Comparison of ENCODE assay signal across 24 cellular contexts in the genomic region with DNA sequence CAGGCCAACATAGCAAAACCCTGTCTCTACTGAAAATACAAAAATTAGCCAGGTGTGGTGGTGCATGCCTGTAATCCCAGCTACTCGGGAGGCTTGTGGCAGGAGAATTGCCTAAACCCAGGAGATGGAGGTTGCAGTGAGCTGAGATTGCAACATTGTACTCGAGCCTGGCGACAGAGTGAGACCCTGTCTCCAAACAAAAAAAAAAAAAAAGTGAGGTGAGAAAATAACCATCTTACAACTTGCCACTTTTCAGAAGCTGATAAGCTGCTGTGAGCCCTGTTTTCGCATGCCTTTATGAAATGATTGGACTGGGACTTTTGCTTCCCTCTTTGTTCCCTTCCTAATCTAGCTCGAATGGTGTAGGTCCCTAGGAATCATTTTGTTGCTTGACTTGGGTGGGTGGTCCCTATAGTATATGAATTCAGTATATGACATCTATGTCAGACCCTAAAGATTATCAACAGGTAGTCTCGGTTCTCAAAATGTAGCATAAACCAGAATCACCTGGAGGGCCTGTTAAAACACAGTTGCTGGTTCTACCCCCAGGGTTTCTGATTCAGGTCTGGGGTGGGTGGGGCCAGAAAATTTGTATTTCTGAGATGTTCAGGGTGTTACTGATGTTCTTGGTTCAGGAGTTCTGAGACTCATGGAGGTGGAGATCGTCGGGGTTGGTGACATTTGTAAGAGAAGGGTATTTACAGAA.
DNase-seq lines count a peak whose midpoint lies in the region; ATAC-seq, FAIRE-seq and TF ChIP-seq lines count a peak whose summit lies in the region.
"Had no signal": no experiment of that assay in that cellular context is flagged by ENCODE, and none has a peak within 500 bp of the region (broad histone marks: within the 10 kb centered on the region; RNA-seq: fewer than 3 reads in every experiment).

No MANE protein-coding gene starts in this region.

- H3K79me2 ChIP-seq in GM12878 (ENCODE audit: control insufficient read depth, insufficient read depth, low read length) = peaks cover 67% of the 10 kb centered on the region

- no TSS peak for BruUV-seq in GM12878 (replicated peaks; lab: Mats Ljungman, UMichigan)

- DNase-seq in HFFc6 = no peak
- DNase-seq in GM12878 (ENCODE audit: low read depth, low spot score) = no peak
- no peak for DNase-seq in natural killer cell
- DNase-seq in stimulated activated naive B cell treated with anti-CD40 and anti-IgM and Interleukin-4, amounts not matched to agents 10 μg/mL and 1 μg/mL and 100 μg/mL, for 72 hours = no peak
- no peak for DNase-seq in NCI-H82 (lab: John Stamatoyannopoulos, UW)
- DNase-seq in iPS-NIHi11 (ENCODE audit: low spot score) = no peak
- DNase-seq: activated CD4-positive, CD25-positive, alpha-beta regulatory T cell; activated naive CD4-positive, alpha-beta T cell treated with anti-CD3 and anti-CD28 coated beads, Interleukin-2, amount 10 ng/mL, durations not matched to agents 7 days and 5 days; amygdala; CD4-positive, alpha-beta T cell; dermis blood vessel endothelial cell; islet precursor cell; naive B cell; NCI-H2171; NCI-H510A; NK-92 treated with Interleukin-12 subunit alpha and Interleukin-12 subunit beta, amount 100 ng/mL, for 24 hours; pancreas; stimulated activated CD4-positive, alpha-beta T cell treated with anti-CD3 and anti-CD28 coated beads, Interleukin-2, amount 100 ng/mL, for 48 hours; uterus had no signal

- in situ Hi-C loops in GM12878 (cut with MboI) = no loop called here

- intact Hi-C loops in GM12878 (cut with micrococcal nuclease; ENCODE audit: unreplicated experiment) (no loop called here), natural killer cell (cut with micrococcal nuclease) (loop anchor here (2.0 to 5.0 kb wide), 2 partner anchors 14 to 40 kb away; no protein-coding TSS in a partner anchor)

- peaks cover 2% of the 10 kb centered on the region; the same call in 1 of the 3 replicates for H3K9me3 ChIP-seq in GM12878 (replicated peaks; ENCODE audit: control insufficient read depth, insufficient read depth, low read length)
- H3K9me3 ChIP-seq: pancreas, right atrium auricular region, uterus had no signal

- H3K36me3 Mint-ChIP-seq in HFFc6 (ENCODE audit: low read depth) (peaks cover 52% of the 10 kb centered on the region), natural killer cell (no peaks in the 10 kb centered on the region)
- peaks cover 1 to 11% of the 10 kb centered on the region in 2 donors for H3K36me3 Mint-ChIP-seq in stimulated activated naive B cell treated with anti-CD40 and anti-IgM and Interleukin-4, amounts not matched to agents 10 μg/mL and 1 μg/mL and 100 μg/mL, for 72 hours
- H3K36me3 Mint-ChIP-seq: activated naive CD4-positive, alpha-beta T cell treated with anti-CD3 and anti-CD28 coated beads, Interleukin-2, amount 10 ng/mL, durations not matched to agents 7 days and 5 days had no signal

- H3K9ac ChIP-seq in GM12878 (ENCODE audit: control insufficient read depth, insufficient read depth, low read length) = no peak overlapping the region

- H3K4me3 ChIP-seq in GM12878 = no peak overlapping the region
- H3K4me3 ChIP-seq: pancreas, right atrium auricular region, uterus had no signal

- H3K27me3 Mint-ChIP-seq in HFFc6 (ENCODE audit: insufficient read depth) (no peaks in the 10 kb centered on the region; the same call in none of the 2 replicates), natural killer cell (ENCODE audit: low read depth in 2 of 2) (no peaks in the 10 kb centered on the region)
- H3K27me3 Mint-ChIP-seq in stimulated activated naive B cell treated with anti-CD40 and anti-IgM and Interleukin-4, amounts not matched to agents 10 μg/mL and 1 μg/mL and 100 μg/mL, for 72 hours = peaks cover 0 to 9% of the 10 kb centered on the region in 2 donors
- H3K27me3 Mint-ChIP-seq: activated naive CD4-positive, alpha-beta T cell treated with anti-CD3 and anti-CD28 coated beads, Interleukin-2, amount 10 ng/mL, durations not matched to agents 7 days and 5 days; CD4-positive, alpha-beta T cell had no signal

- H3K9me3 Mint-ChIP-seq in HFFc6 (peaks cover 31% of the 10 kb centered on the region), natural killer cell (no peaks in the 10 kb centered on the region)
- H3K9me3 Mint-ChIP-seq in stimulated activated naive B cell treated with anti-CD40 and anti-IgM and Interleukin-4, amounts not matched to agents 10 μg/mL and 1 μg/mL and 100 μg/mL, for 72 hours = peaks cover 0 to 3% of the 10 kb centered on the region in 2 donors
- H3K9me3 Mint-ChIP-seq: activated naive CD4-positive, alpha-beta T cell treated with anti-CD3 and anti-CD28 coated beads, Interleukin-2, amount 10 ng/mL, durations not matched to agents 7 days and 5 days; CD4-positive, alpha-beta T cell; naive B cell had no signal

- H3K4me3 Mint-ChIP-seq in HFFc6 = no peak overlapping the region
- peak overlapping the region; percentile 88 for H3K4me3 Mint-ChIP-seq in natural killer cell
- H3K4me3 Mint-ChIP-seq in stimulated activated naive B cell treated with anti-CD40 and anti-IgM and Interleukin-4, amounts not matched to agents 10 μg/mL and 1 μg/mL and 100 μg/mL, for 72 hours = no peak overlapping the region
- H3K4me3 Mint-ChIP-seq: activated naive CD4-positive, alpha-beta T cell treated with anti-CD3 and anti-CD28 coated beads, Interleukin-2, amount 10 ng/mL, durations not matched to agents 7 days and 5 days; CD4-positive, alpha-beta T cell; mesothelial cell of epicardium; naive B cell had no signal

- H3K4me2 ChIP-seq in GM12878 (ENCODE audit: control insufficient read depth, insufficient read depth) = no peak overlapping the region

- no peak for TF ChIP-seq EP300 in GM12878 (IDR thresholded peaks at IDR 0.05; ENCODE audit: borderline replicate concordance in 1 of 2, control insufficient read depth in 1 of 2, low read depth in 2 of 2, low read length in 2 of 2)

- H3K4me1 Mint-ChIP-seq in HFFc6 (ENCODE audit: low read depth) = peaks cover 75% of the 10 kb centered on the region
- peaks cover 74 to 76% of the 10 kb centered on the region in 2 donors for H3K4me1 Mint-ChIP-seq in natural killer cell
- H3K4me1 Mint-ChIP-seq in stimulated activated naive B cell treated with anti-CD40 and anti-IgM and Interleukin-4, amounts not matched to agents 10 μg/mL and 1 μg/mL and 100 μg/mL, for 72 hours = peaks cover 36 to 69% of the 10 kb centered on the region in 2 donors

- H3K36me3 ChIP-seq in GM12878 (ENCODE audit: control insufficient read depth in 2 of 2, insufficient read depth in 2 of 2, low read length in 1 of 2) = peaks cover 4 to 10% of the 10 kb centered on the region in 2 experiments; a peak in 1 of 4 replicates
- H3K36me3 ChIP-seq: pancreas, right atrium auricular region, uterus had no signal

- ATAC-seq in GM12878 (no peak), natural killer cell (peak; percentile 48 to 68 (median 59)), GM21381 (IDR thresholded peaks at IDR 0.05; ENCODE audit: unreplicated experiment) (no peak)
- ATAC-seq in stimulated activated naive B cell treated with anti-CD40 and anti-IgM and Interleukin-4, amounts not matched to agents 10 μg/mL and 1 μg/mL and 100 μg/mL, for 72 hours (replicated peaks) = no peak
- ATAC-seq: pancreas had no signal

- TF ChIP-seq RAD21 in GM12878 (IDR thresholded peaks at IDR 0.05; ENCODE audit: insufficient read depth, low read depth, low read length) = no peak

- no peak overlapping the region for H2AFZ ChIP-seq in GM12878 (ENCODE audit: control insufficient read depth, low read depth, low read length)

- WGBS in GM12878 (ENCODE audit: insufficient coverage, insufficient replicate concordance, low lambda C conversion rate, missing lambda C conversion rate) = 98% methylated on average over 8 of the region's 8 CpGs

- POLR2A ChIA-PET in GM12878 (lab: Charles Lee) = interaction anchor here (1.2 to 2.2 kb wide), 4 partner anchors 10 to 76 kb away, joined by 4 to 13 read pairs (median 5); no protein-coding TSS in a partner anchor

- TF ChIP-seq CTCF in HFFc6 (IDR thresholded peaks at IDR 0.05) (no peak), GM12878 (IDR thresholded peaks at IDR 0.05 in 2 of 3, conservative IDR thresholded peaks at IDR 0.05 in 1 of 3; ENCODE audit: control insufficient read depth in 2 of 3, extremely low read depth in 1 of 3, insufficient read depth in 1 of 3, low read depth in 3 of 3, low read length in 3 of 3) (no peak), natural killer cell (IDR thresholded peaks at IDR 0.05) (no peak)

- peak overlapping the region; percentile 48 for H3K27ac ChIP-seq in GM12878 (ENCODE audit: control insufficient read depth, insufficient read depth)
- H3K27ac ChIP-seq: HL-60, right atrium auricular region, uterus had no signal

- H3K4me1 ChIP-seq in GM12878 (ENCODE audit: control insufficient read depth, insufficient read depth, low read length) = peaks cover 48% of the 10 kb centered on the region

- CTCF ChIA-PET in GM12878 (lab: Yijun Ruan, JAX) = interaction anchor here (0.8 to 2.6 kb wide), 6 partner anchors 12 to 195 kb away, joined by 3 to 9 read pairs (median 4); no protein-coding TSS in a partner anchor

- no peak for FAIRE-seq in GM12878 (lab: Jason Lieb, UNC)
- FAIRE-seq: endometrium, pancreas had no signal

- peak overlapping the region; percentile 62 for H3K27ac Mint-ChIP-seq in HFFc6
- peak overlapping the region; percentile 88 to 95 for H3K27ac Mint-ChIP-seq in natural killer cell
- H3K27ac Mint-ChIP-seq in stimulated activated naive B cell treated with anti-CD40 and anti-IgM and Interleukin-4, amounts not matched to agents 10 μg/mL and 1 μg/mL and 100 μg/mL, for 72 hours = peak overlapping the region; percentile 26
- H3K27ac Mint-ChIP-seq: activated naive CD4-positive, alpha-beta T cell treated with anti-CD3 and anti-CD28 coated beads, Interleukin-2, amount 10 ng/mL, durations not matched to agents 7 days and 5 days; CD4-positive, alpha-beta T cell; mesothelial cell of epicardium had no signal

- no peaks in the 10 kb centered on the region for H3K27me3 ChIP-seq in GM12878 (replicated peaks in 1 of 2; ENCODE audit: control insufficient read depth in 2 of 2, insufficient read depth in 2 of 2, low read length in 1 of 2)
- H3K27me3 ChIP-seq: pancreas, right atrium auricular region, uterus had no signal

- no peaks in the 10 kb centered on the region for H4K20me1 ChIP-seq in GM12878 (ENCODE audit: control insufficient read depth, insufficient read depth)

- SMC1A ChIA-PET in GM12878 (lab: Charles Lee; ENCODE audit: uncharacterized antibody, unreplicated experiment) = interaction anchor here (0.6 to 23.1 kb wide), 17 partner anchors 8 to 501 kb away, joined by 3 to 441 read pairs (median 4); no protein-coding TSS in a partner anchor

- no peak for TF ChIP-seq POLR2A in GM12878 (IDR thresholded peaks at IDR 0.05; ENCODE audit: low read depth, low read length)

- RAD21 ChIA-PET in GM12878 (lab: Charles Lee; ENCODE audit: unreplicated experiment) = interaction anchor here (0.7 to 6.8 kb wide), 13 partner anchors 8 to 185 kb away, joined by 3 to 71 read pairs (median 6); no protein-coding TSS in a partner anchor

TF ChIP-seq in GM12878, 131 proteins besides CTCF, POLR2A, EP300 and RAD21 (continues in another document):
- TF ChIP-seq CBX5 (IDR thresholded peaks at IDR 0.05; ENCODE audit: low read depth) = no peak
- TF ChIP-seq MYC (IDR thresholded peaks at IDR 0.05; ENCODE audit: insufficient read depth, insufficient read length, insufficient replicate concordance, low read length, severe bottlenecking) = no peak
- no peak for TF ChIP-seq PML (IDR thresholded peaks at IDR 0.05; ENCODE audit: low read length)

Comparison
In these comparisons a context has a peak if more than half of its experiments do, and no peak if none do; other contexts are left out.
1. H3K27ac Mint-ChIP-seq: peak in every context shown above with its lines; median percentile 92 in natural killer cell; 62 in HFFc6; 26 in stimulated activated naive B cell treated with anti-CD40 and anti-IgM and Interleukin-4, amounts not matched to agents 10 μg/mL and 1 μg/mL and 100 μg/mL, for 72 hours.
2. ATAC-seq: peak in natural killer cell (3 of 3); none in GM12878 (single experiment), stimulated activated naive B cell treated with anti-CD40 and anti-IgM and Interleukin-4, amounts not matched to agents 10 μg/mL and 1 μg/mL and 100 μg/mL, for 72 hours (0 of 2) and GM21381 (single experiment).